In genomic region chr19:38388310-38389100, GRCh38 we compare ENCODE assay signal across 8 cellular contexts. TPM values are rescaled to one million over a fixed set of nuclear protein-coding genes. Genes with fewer than 3 reads are reported as not detected.
DNase-seq lines count a peak whose midpoint lies in the region; ATAC-seq and TF ChIP-seq lines count a peak whose summit lies in the region.

TSS of gene SPRED3 (plus strand) at chr19:38388697. CDS start at chr19:38390303, 1,606 bp downstream.

- DNase-seq in activated CD4-positive, CD25-positive, alpha-beta regulatory T cell treated with anti-CD3 and anti-CD28 coated beads, Interleukin-2, amount 50 U/mL, for 72 hours, result no peak
- DNase-seq in NCI-H2227 (lab: John Stamatoyannopoulos, UW; ENCODE audit: unreplicated experiment), result peak; percentile 98
- peak in 3 of 4 donors; percentile 47 to 56 (median 56) for DNase-seq in body of pancreas
- DNase-seq in spleen, result no peak
- DNase-seq in cerebellar nuclear complex (lab: John Stamatoyannopoulos, UW), result no peak
- no peak for DNase-seq in activated CD4-positive, alpha-beta T cell treated with anti-CD3 and anti-CD28 coated beads, Interleukin-2, amount 50 U/mL, for 4 hours

- intact Hi-C loops in body of pancreas (cut with DNase I) (no loop called here), spleen (cut with DNase I; ENCODE audit: low total_unique reads) (no loop called here)

- H3K27me3 ChIP-seq in body of pancreas (no peaks in the 10 kb centered on the region), iPS-20b (ENCODE audit: insufficient read depth, low read length) (peaks cover 7% of the 10 kb centered on the region; the same call in 1 of the 2 replicates), spleen (replicated peaks in 1 of 7) (peaks cover 0 to 84% (median 48%) of the 10 kb centered on the region in 7 donors)

- H3K36me3 ChIP-seq in body of pancreas (replicated peaks in 1 of 2; ENCODE audit: insufficient read depth in 1 of 2, low read depth in 2 of 2), result no peaks in the 10 kb centered on the region
- H3K36me3 ChIP-seq in iPS-20b (ENCODE audit: insufficient read depth, low read depth, low read length), result peaks cover 23% of the 10 kb centered on the region
- peaks cover 0 to 29% (median 15%) of the 10 kb centered on the region in 6 donors for H3K36me3 ChIP-seq in spleen

- peak; percentile 55 to 61 for ATAC-seq in activated CD4-positive, CD25-positive, alpha-beta regulatory T cell treated with anti-CD3 and anti-CD28 coated beads, Interleukin-2, amount 50 U/mL, for 24 hours
- no peak for ATAC-seq in body of pancreas

- H3K4me1 ChIP-seq in body of pancreas (peaks cover 29% of the 10 kb centered on the region), iPS-20b (ENCODE audit: insufficient read depth, low read length) (peaks cover 14% of the 10 kb centered on the region), spleen (peaks cover 30 to 52% (median 42%) of the 10 kb centered on the region in 6 donors)

- H3K27ac ChIP-seq in body of pancreas (peak within 1 kb of the TSS in 2 of 4 donors; percentile 40 to 63), iPS-20b (ENCODE audit: low read length) (peak within 1 kb of the TSS; percentile 98), spleen (peak within 1 kb of the TSS in 3 of 8 donors; percentile 57 to 75 (median 69))

- H3K9ac ChIP-seq in iPS-20b (ENCODE audit: low read depth, low read length), result peak within 1 kb of the TSS; percentile 93; the same call in 1 of the 2 replicates

- 1 to 2% methylated on average over 5 to 28 of the region's 46 CpGs for WGBS in body of pancreas, 2 donors
- WGBS in spleen, 5 donors, result 0 to 7% (median 1%) methylated on average over 16 to 44 of the region's 46 CpGs

- no peaks in the 10 kb centered on the region for H3K9me3 ChIP-seq in body of pancreas
- no peaks in the 10 kb centered on the region for H3K9me3 ChIP-seq in iPS-20b (ENCODE audit: insufficient read depth, low read depth, low read length)
- H3K9me3 ChIP-seq in spleen, result no peaks in the 10 kb centered on the region

- peak within 1 kb of the TSS in 1 of 2 donors; percentile 25 for H3K4me3 ChIP-seq in body of pancreas
- H3K4me3 ChIP-seq in iPS-20b (ENCODE audit: low read length), result peak within 1 kb of the TSS; percentile 99
- peak within 1 kb of the TSS; percentile 5 to 73 (median 42) for H3K4me3 ChIP-seq in spleen

- TF ChIP-seq CTCF in body of pancreas (IDR thresholded peaks at IDR 0.05) (no peak), spleen (IDR thresholded peaks at IDR 0.05 in 8 of 11, conservative IDR thresholded peaks at IDR 0.05 in 3 of 11) (no peak)

- TF ChIP-seq POLR2A in body of pancreas (IDR thresholded peaks at IDR 0.05), result no peak
- TF ChIP-seq POLR2A in spleen (IDR thresholded peaks at IDR 0.05), result no peak

RNA-seq across cellular contexts. Expression of gene SPRED3, which starts in this region (rescaled TPM):
- total RNA-seq in body of pancreas, result under 1 TPM; under 0.01 to 0.52 TPM
- 1 to 10 TPM in 1 of 7 donors, under 1 TPM in 5, not detected in 1; 0.14 to 1.2 (median 0.47) TPM for total RNA-seq in spleen
- under 1 TPM; 0.03 to 0.46 (median 0.45) TPM for polyA plus RNA-seq in spleen

Comparison
In these comparisons a context has a peak if more than half of its experiments do, and no peak if none do; other contexts are left out.
1. Peak in DNase-seq in body of pancreas; RNA of the gene not detected or under 1 TPM.